In the genomic region with DNA sequence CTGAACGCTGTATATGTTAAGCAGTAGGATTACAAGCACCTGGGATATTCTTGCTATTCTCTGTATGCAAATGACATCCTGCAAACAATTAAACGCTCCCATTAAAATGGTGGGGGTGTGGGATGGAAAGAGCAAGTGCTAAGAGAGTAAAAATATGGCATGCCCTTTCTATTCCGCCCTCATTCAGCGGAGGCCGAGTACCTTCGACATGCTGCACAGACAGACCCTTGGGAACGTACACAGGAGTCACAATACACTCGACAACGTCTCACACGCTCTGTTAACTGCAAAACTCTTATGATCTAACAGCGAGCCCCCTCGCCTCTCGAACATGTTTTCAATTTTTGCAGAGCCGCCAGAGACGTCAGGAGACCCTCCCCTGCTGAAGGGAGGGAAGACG, we compare ENCODE assay signal across 9 cellular contexts.
A peak's percentile ranks its signal among the peaks of the same experiment; 100 is the strongest.
DNase-seq lines count a peak whose midpoint lies in the region; ATAC-seq, FAIRE-seq and TF ChIP-seq lines count a peak whose summit lies in the region.
"Had no signal": no experiment of that assay in that cellular context is flagged by ENCODE, and none has a peak within 500 bp of the region (broad histone marks: within the 10 kb centered on the region; RNA-seq: fewer than 3 reads in every experiment).

No MANE protein-coding gene starts in this region.

- intact Hi-C loops in HepG2 (cut with micrococcal nuclease; ENCODE audit: unreplicated experiment) (no loop called here), right lobe of liver (cut with DNase I) (no loop called here), ascending aorta (cut with DNase I) (no loop called here), lower lobe of right lung (cut with DNase I) (no loop called here)

- TF ChIP-seq RAD21 in HepG2 (CRISPR knock-in tag; IDR thresholded peaks at IDR 0.05) = no peak

- TF ChIP-seq EP300 in HepG2 (IDR thresholded peaks at IDR 0.05; ENCODE audit: low read depth in 2 of 2, low read length in 2 of 2) (no peak), HepG2 (CRISPR knock-in tag; IDR thresholded peaks at IDR 0.05; ENCODE audit: borderline replicate concordance) (no peak)

- H3K4me2 ChIP-seq in HepG2 (ENCODE audit: low read depth, low read length) = peak overlapping the region; percentile 66; the same call in 1 of the 2 replicates

- 12% methylated on average over 9 of the region's 16 CpGs for WGBS in HepG2 (ENCODE audit: low lambda C conversion rate)
- 23% methylated on average over 13 of the region's 16 CpGs for WGBS in right lobe of liver (ENCODE audit: insufficient coverage, low coverage, low lambda C conversion rate, missing lambda C conversion rate)

- CTCF ChIA-PET in HepG2 (lab: Yijun Ruan, JAX; ENCODE audit: low intra/inter-chr PET ratio, low total read pairs) = no interaction called here

- FAIRE-seq in HepG2 (lab: Jason Lieb, UNC) = no peak
- FAIRE-seq: D721Med had no signal

- in situ Hi-C loops in HepG2 (cut with HindIII; ENCODE audit: extremely low pct_ligation_motif_present, low pct_unique_long_range_greater_than_20kb) = no loop called here

- H3K79me2 ChIP-seq in HepG2 (ENCODE audit: insufficient read depth, low read length) = no peaks in the 10 kb centered on the region

- no peak overlapping the region for H2AFZ ChIP-seq in HepG2 (ENCODE audit: low read length)

- no peak overlapping the region for H3K9ac ChIP-seq in HepG2 (ENCODE audit: insufficient read depth, low read depth, low read length)

- peak overlapping the region in 1 of 3 experiments; percentile 57; a peak in 1 of 6 replicates for H3K4me3 ChIP-seq in HepG2 (replicated peaks in 1 of 3; ENCODE audit: insufficient read depth in 1 of 3, low read depth in 2 of 3, low read length in 3 of 3)
- H3K4me3 ChIP-seq in right lobe of liver = no peak overlapping the region
- peak overlapping the region; percentile 42 to 55 for H3K4me3 ChIP-seq in ascending aorta
- H3K4me3 ChIP-seq in lower lobe of right lung = peak overlapping the region; percentile 44

- BruUV-seq in HepG2 (replicated peaks; lab: Mats Ljungman, UMichigan) = no TSS peak

- no peak for TF ChIP-seq POLR2A in HepG2 (IDR thresholded peaks at IDR 0.05; ENCODE audit: insufficient read depth in 1 of 2, low read depth in 2 of 2, low read length in 2 of 2)
- no peak for TF ChIP-seq POLR2A in right lobe of liver (IDR thresholded peaks at IDR 0.05)

- peaks cover 1 to 22% of the 10 kb centered on the region in 2 experiments; a peak in 3 of 5 replicates for H3K27me3 ChIP-seq in HepG2 (ENCODE audit: control insufficient read depth in 1 of 2, insufficient read depth in 2 of 2, low read length in 2 of 2)
- H3K27me3 ChIP-seq in right lobe of liver = peaks cover 0 to 11% of the 10 kb centered on the region in 2 donors
- no peaks in the 10 kb centered on the region for H3K27me3 ChIP-seq in ascending aorta
- H3K27me3 ChIP-seq in lower lobe of right lung (ENCODE audit: low read depth) = peaks cover 43% of the 10 kb centered on the region

- no peaks in the 10 kb centered on the region for H3K9me3 ChIP-seq in HepG2 (ENCODE audit: low read length)
- H3K9me3 ChIP-seq in right lobe of liver = no peaks in the 10 kb centered on the region
- no peaks in the 10 kb centered on the region for H3K9me3 ChIP-seq in ascending aorta
- no peaks in the 10 kb centered on the region for H3K9me3 ChIP-seq in lower lobe of right lung

- H3K4me1 ChIP-seq in HepG2 (ENCODE audit: insufficient read depth, low read length) = 0 out of 2 replicates have a peak, but pooled peaks cover 7% of the 10 kb centered on the region
- peaks cover 0 to 4% (median 0%) of the 10 kb centered on the region in 4 donors for H3K4me1 ChIP-seq in right lobe of liver
- H3K4me1 ChIP-seq in ascending aorta = no peaks in the 10 kb centered on the region
- peaks cover 5% of the 10 kb centered on the region for H3K4me1 ChIP-seq in lower lobe of right lung

- POLR2A ChIA-PET in HepG2 (lab: Yijun Ruan, JAX) = no interaction called here

- H4K20me1 ChIP-seq in HepG2 (ENCODE audit: insufficient read depth, low read length) = no peaks in the 10 kb centered on the region

- DNase-seq in HepG2 (ENCODE audit: low spot score) (no peak), right lobe of liver (no peak), ascending aorta (ENCODE audit: low spot score in 2 of 2) (no peak), lower lobe of right lung (no peak), NCI-H187 treated with DMSO at 0.1 percent for 48 hours (lab: John Stamatoyannopoulos, UW) (no peak), NCI-H2196 (lab: John Stamatoyannopoulos, UW; ENCODE audit: unreplicated experiment) (no peak), epidermal melanocyte (ENCODE audit: insufficient read length, low spot score) (no peak)

- no peak for TF ChIP-seq CTCF in HepG2 (CRISPR knock-in tag; IDR thresholded peaks at IDR 0.05)
- no peak for TF ChIP-seq CTCF in right lobe of liver (IDR thresholded peaks at IDR 0.05)
- TF ChIP-seq CTCF in ascending aorta (IDR thresholded peaks at IDR 0.05) = no peak
- no peak for TF ChIP-seq CTCF in lower lobe of right lung (IDR thresholded peaks at IDR 0.05)

- H3K27ac ChIP-seq in HepG2 (ENCODE audit: extremely low read length, insufficient read depth, low read length) (no peak overlapping the region), right lobe of liver (no peak overlapping the region), ascending aorta (no peak overlapping the region), lower lobe of right lung (no peak overlapping the region)

- ATAC-seq in HepG2 (peak; percentile 34), right lobe of liver (no peak), lower lobe of right lung (no peak), GM18861 (IDR thresholded peaks at IDR 0.05; ENCODE audit: unreplicated experiment) (no peak)

- no peaks in the 10 kb centered on the region for H3K36me3 ChIP-seq in HepG2 (replicated peaks in 1 of 2; ENCODE audit: control insufficient read depth in 1 of 2, insufficient read depth in 2 of 2, low read length in 2 of 2)
- H3K36me3 ChIP-seq in right lobe of liver = no peaks in the 10 kb centered on the region
- H3K36me3 ChIP-seq in ascending aorta = no peaks in the 10 kb centered on the region
- no peaks in the 10 kb centered on the region for H3K36me3 ChIP-seq in lower lobe of right lung

TF ChIP-seq in HepG2, 621 proteins besides CTCF, POLR2A, EP300 and RAD21 (continues in another document):
- TF ChIP-seq ZSCAN22 (CRISPR knock-in tag; IDR thresholded peaks at IDR 0.05) (no peak), FOXK2 (IDR thresholded peaks at IDR 0.05) (no peak), ZNF296 (CRISPR knock-in tag; conservative IDR thresholded peaks at IDR 0.05) (no peak), RBM22 (optimal IDR thresholded peaks at IDR 0.05; ENCODE audit: low read length) (no peak), ERF (CRISPR knock-in tag; IDR thresholded peaks at IDR 0.05) (no peak), FOXA3 (CRISPR knock-in tag; IDR thresholded peaks at IDR 0.05) (no peak), ZNF10 (CRISPR knock-in tag; IDR thresholded peaks at IDR 0.05; ENCODE audit: borderline replicate concordance, low read depth) (no peak)
- TF ChIP-seq, protein P1, sequence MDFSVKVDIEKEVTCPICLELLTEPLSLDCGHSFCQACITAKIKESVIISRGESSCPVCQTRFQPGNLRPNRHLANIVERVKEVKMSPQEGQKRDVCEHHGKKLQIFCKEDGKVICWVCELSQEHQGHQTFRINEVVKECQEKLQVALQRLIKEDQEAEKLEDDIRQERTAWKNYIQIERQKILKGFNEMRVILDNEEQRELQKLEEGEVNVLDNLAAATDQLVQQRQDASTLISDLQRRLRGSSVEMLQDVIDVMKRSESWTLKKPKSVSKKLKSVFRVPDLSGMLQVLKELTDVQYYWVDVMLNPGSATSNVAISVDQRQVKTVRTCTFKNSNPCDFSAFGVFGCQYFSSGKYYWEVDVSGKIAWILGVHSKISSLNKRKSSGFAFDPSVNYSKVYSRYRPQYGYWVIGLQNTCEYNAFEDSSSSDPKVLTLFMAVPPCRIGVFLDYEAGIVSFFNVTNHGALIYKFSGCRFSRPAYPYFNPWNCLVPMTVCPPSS (IDR thresholded peaks at IDR 0.05) = no peak
- TF ChIP-seq, protein P2, sequence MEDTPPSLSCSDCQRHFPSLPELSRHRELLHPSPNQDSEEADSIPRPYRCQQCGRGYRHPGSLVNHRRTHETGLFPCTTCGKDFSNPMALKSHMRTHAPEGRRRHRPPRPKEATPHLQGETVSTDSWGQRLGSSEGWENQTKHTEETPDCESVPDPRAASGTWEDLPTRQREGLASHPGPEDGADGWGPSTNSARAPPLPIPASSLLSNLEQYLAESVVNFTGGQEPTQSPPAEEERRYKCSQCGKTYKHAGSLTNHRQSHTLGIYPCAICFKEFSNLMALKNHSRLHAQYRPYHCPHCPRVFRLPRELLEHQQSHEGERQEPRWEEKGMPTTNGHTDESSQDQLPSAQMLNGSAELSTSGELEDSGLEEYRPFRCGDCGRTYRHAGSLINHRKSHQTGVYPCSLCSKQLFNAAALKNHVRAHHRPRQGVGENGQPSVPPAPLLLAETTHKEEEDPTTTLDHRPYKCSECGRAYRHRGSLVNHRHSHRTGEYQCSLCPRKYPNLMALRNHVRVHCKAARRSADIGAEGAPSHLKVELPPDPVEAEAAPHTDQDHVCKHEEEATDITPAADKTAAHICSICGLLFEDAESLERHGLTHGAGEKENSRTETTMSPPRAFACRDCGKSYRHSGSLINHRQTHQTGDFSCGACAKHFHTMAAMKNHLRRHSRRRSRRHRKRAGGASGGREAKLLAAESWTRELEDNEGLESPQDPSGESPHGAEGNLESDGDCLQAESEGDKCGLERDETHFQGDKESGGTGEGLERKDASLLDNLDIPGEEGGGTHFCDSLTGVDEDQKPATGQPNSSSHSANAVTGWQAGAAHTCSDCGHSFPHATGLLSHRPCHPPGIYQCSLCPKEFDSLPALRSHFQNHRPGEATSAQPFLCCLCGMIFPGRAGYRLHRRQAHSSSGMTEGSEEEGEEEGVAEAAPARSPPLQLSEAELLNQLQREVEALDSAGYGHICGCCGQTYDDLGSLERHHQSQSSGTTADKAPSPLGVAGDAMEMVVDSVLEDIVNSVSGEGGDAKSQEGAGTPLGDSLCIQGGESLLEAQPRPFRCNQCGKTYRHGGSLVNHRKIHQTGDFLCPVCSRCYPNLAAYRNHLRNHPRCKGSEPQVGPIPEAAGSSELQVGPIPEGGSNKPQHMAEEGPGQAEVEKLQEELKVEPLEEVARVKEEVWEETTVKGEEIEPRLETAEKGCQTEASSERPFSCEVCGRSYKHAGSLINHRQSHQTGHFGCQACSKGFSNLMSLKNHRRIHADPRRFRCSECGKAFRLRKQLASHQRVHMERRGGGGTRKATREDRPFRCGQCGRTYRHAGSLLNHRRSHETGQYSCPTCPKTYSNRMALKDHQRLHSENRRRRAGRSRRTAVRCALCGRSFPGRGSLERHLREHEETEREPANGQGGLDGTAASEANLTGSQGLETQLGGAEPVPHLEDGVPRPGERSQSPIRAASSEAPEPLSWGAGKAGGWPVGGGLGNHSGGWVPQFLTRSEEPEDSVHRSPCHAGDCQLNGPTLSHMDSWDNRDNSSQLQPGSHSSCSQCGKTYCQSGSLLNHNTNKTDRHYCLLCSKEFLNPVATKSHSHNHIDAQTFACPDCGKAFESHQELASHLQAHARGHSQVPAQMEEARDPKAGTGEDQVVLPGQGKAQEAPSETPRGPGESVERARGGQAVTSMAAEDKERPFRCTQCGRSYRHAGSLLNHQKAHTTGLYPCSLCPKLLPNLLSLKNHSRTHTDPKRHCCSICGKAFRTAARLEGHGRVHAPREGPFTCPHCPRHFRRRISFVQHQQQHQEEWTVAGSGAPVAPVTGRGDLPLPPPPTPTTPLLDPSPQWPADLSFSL (CRISPR knock-in tag; IDR thresholded peaks at IDR 0.05) = no peak

Comparison
In these comparisons a context has a peak if more than half of its experiments do, and no peak if none do; other contexts are left out.
1. H3K4me3 ChIP-seq: peak in ascending aorta (2 of 2) and lower lobe of right lung (single experiment); none in right lobe of liver (0 of 3).